9 cellular contexts compared by ENCODE assay signal in the genomic region with DNA sequence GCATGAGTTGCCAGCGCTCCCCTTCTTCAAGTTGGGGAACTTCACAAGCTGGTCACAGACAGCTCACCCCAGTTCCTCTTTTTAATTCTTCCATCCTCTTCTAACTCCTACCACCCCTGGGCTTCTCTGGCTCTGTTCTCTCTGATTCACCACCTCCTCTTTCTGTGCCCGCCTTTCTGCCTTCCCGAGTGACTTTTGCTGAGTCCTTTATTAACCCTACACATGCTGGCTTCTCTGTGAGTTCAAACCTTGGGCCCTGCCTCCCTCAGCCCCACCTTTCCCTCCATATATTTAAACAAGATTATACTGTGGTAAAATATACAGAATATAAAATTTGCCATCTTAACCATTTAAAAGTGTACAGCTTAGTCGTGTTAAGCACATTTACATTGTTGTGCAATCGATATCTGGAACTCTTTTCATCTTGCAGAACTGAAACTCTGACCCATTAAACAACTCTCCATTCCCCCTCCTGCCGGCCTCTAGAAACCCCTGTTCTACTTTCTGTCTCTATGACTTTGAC. TPM values are rescaled to one million over a fixed set of nuclear protein-coding genes. Genes with fewer than 3 reads are reported as not detected.
DNase-seq lines count a peak whose midpoint lies in the region; ATAC-seq and TF ChIP-seq lines count a peak whose summit lies in the region.
"Had no signal": no experiment of that assay in that cellular context is flagged by ENCODE, and none has a peak within 500 bp of the region (broad histone marks: within the 10 kb centered on the region; RNA-seq: fewer than 3 reads in every experiment).

No MANE protein-coding gene starts in this region.

- ATAC-seq in GM21360 (IDR thresholded peaks at IDR 0.05; ENCODE audit: unreplicated experiment): peak; percentile 65
- peak; percentile 68 for ATAC-seq in HG03442 (IDR thresholded peaks at IDR 0.05; ENCODE audit: unreplicated experiment)
- ATAC-seq in left colon: no peak

- peak overlapping the region; percentile 19 to 97 (median 83); a peak in 20 of 22 replicates for H3K4me2 ChIP-seq in BLaER1 treated with 17β-estradiol and CSF1 and Interleukin-3, amounts not matched to agents 10 nM and 100 nM

- peak; percentile 46 for DNase-seq in epithelial cell of esophagus (ENCODE audit: low read depth)
- no peak for DNase-seq in NCI-H1436 treated with DMSO at 0.1 percent for 48 hours (lab: John Stamatoyannopoulos, UW)
- no peak for DNase-seq in activated T-cell treated with anti-CD3 and anti-CD28 coated beads for 4 hours
- DNase-seq in left colon: no peak
- DNase-seq in DMS53 treated with DMSO at 0.1 percent for 48 hours (lab: John Stamatoyannopoulos, UW; ENCODE audit: unreplicated experiment): no peak
- DNase-seq: NCI-H2081 had no signal

- H3K9me3 ChIP-seq in BLaER1 treated with 17β-estradiol and CSF1 and Interleukin-3, amounts not matched to agents 10 nM and 100 nM (replicated peaks in 1 of 11): no peaks in the 10 kb centered on the region

- intact Hi-C loops in left colon (cut with DNase I, micrococcal nuclease): no loop called here

- TF ChIP-seq CTCF in epithelial cell of esophagus (IDR thresholded peaks at IDR 0.05; ENCODE audit: insufficient read depth, low read depth, low read length, missing control alignments): no peak

- H3K4me1 ChIP-seq in BLaER1 treated with 17β-estradiol and CSF1 and Interleukin-3, amounts not matched to agents 10 nM and 100 nM: peaks cover 35 to 97% (median 84%) of the 10 kb centered on the region in 10 experiments

- peaks cover 0 to 20% (median 10%) of the 10 kb centered on the region in 11 experiments; a peak in 11 of 22 replicates for H3K36me3 ChIP-seq in BLaER1 treated with 17β-estradiol and CSF1 and Interleukin-3, amounts not matched to agents 10 nM and 100 nM

- no peaks in the 10 kb centered on the region for H3K27me3 ChIP-seq in BLaER1 treated with 17β-estradiol and CSF1 and Interleukin-3, amounts not matched to agents 10 nM and 100 nM

- peak overlapping the region; percentile 6 to 100 (median 98); a peak in 21 of 22 replicates for H3K27ac ChIP-seq in BLaER1 treated with 17β-estradiol and CSF1 and Interleukin-3, amounts not matched to agents 10 nM and 100 nM

- H4K20me1 ChIP-seq in BLaER1 treated with 17β-estradiol and CSF1 and Interleukin-3, amounts not matched to agents 10 nM and 100 nM: no peaks in the 10 kb centered on the region; a peak in 1 of 22 replicates

- peak overlapping the region in 9 of 11 experiments; percentile 55 to 92 (median 82); a peak in 17 of 22 replicates for H3K9ac ChIP-seq in BLaER1 treated with 17β-estradiol and CSF1 and Interleukin-3, amounts not matched to agents 10 nM and 100 nM

- peak overlapping the region in 2 of 10 experiments; percentile 9 to 17; a peak in 2 of 20 replicates for H3K4me3 ChIP-seq in BLaER1 treated with 17β-estradiol and CSF1 and Interleukin-3, amounts not matched to agents 10 nM and 100 nM
- H3K4me3 ChIP-seq in epithelial cell of esophagus (ENCODE audit: low read length): no peak overlapping the region

RNA-seq across cellular contexts. Expression of gene SLC46A2, which starts 32.0 kb away (rescaled TPM):
- not detected for total RNA-seq in left colon
